8 cellular contexts compared by ENCODE assay signal in genomic region chr12:57093412-57094193, GRCh38.
DNase-seq lines count a peak whose midpoint lies in the region; ATAC-seq lines count a peak whose summit lies in the region.

No MANE protein-coding gene starts in this region.

- ATAC-seq in GM19328 (IDR thresholded peaks at IDR 0.05; ENCODE audit: unreplicated experiment), result no peak

- peak; percentile 46 for DNase-seq in GM04504 (ENCODE audit: low read depth)
- DNase-seq in HuH-7.5 (ENCODE audit: low spot score), result peak; percentile 75
- DNase-seq in activated CD4-positive, CD25-positive, alpha-beta regulatory T cell treated with anti-CD3 and anti-CD28 coated beads, Interleukin-2, amount 50 U/mL, for 72 hours, result peak; percentile 60
- peak; percentile 72 for DNase-seq in dedifferentiated amniotic fluid mesenchymal stem cell (ENCODE audit: extremely low spot score)
- peak; percentile 29 for DNase-seq in medulla oblongata (ENCODE audit: extremely low spot score)
- DNase-seq in stimulated activated CD8-positive, alpha-beta memory T cell treated with anti-CD3 and anti-CD28 coated beads, Interleukin-2, amount 100 ng/mL, for 48 hours (ENCODE audit: low read depth in 2 of 2), result peak; percentile 67 to 77
- DNase-seq in NCI-H345 (lab: John Stamatoyannopoulos, UW), result no peak
